ENCODE assay signal across 8 cellular contexts in the genomic region with DNA sequence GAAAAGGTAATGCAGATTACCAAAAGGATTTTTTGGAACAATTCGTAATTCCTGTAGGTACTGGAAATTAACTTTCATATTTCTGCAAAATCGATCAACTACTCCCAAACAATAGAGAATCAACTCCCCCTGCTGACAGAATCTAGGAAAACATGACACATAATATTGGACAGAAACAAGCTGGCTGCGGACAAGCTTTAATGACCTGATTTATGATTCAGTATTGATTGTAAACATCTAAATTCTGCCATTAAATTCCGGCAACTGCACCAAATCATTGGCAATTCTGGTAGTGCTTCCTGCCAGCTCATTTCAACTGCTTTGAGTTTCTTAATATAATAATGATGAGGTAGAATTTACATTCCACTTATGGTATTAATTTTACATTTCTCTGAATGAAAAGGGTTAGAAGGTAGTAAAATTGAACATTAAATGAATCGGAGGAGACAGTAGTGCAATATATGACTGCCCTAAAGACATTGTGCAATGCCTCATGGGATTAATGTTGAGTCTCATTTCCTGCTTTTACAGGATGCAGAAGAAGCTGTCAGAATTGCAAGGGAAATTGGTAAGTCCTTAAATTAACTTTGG.
DNase-seq lines count a peak whose midpoint lies in the region; ATAC-seq, FAIRE-seq and TF ChIP-seq lines count a peak whose summit lies in the region.

No MANE protein-coding gene starts in this region.

- intact Hi-C loops in kidney (cut with DNase I) (loop anchor here (10.0 kb wide), 1 partner anchor 321 kb away; no protein-coding TSS in a partner anchor), upper lobe of right lung (cut with DNase I) (no loop called here)
- intact Hi-C loops in activated T-helper 2 cell treated with anti-CD3 and anti-CD28 coated beads, Interferon-gamma antibody, Interleukin-2, Interleukin-4, amounts not matched to agents 10 μg/mL and 5 μg/mL and 100 μg/mL, durations not matched to agents 14 hours and 24 hours and 36 hours (cut with micrococcal nuclease), result loop anchor here (2.0 to 10.0 kb wide), 5 partner anchors 151 to 579 kb away; a partner anchor contains a TSS

- H3K4me3 Mint-ChIP-seq in activated T-helper 2 cell treated with anti-CD3 and anti-CD28 coated beads, Interferon-gamma antibody, Interleukin-2, Interleukin-4, amounts not matched to agents 10 μg/mL and 5 μg/mL and 100 μg/mL, durations not matched to agents 14 hours and 24 hours and 36 hours (ENCODE audit: low read depth), result no peak overlapping the region

- TF ChIP-seq CTCF in D721Med (IDR thresholded peaks at IDR 0.05; ENCODE audit: insufficient read depth, missing control alignments), result peak; percentile 76
- peak; percentile 50 for TF ChIP-seq CTCF in astrocyte of the cerebellum (IDR thresholded peaks at IDR 0.05; ENCODE audit: low read depth, low read length, missing control alignments)
- TF ChIP-seq CTCF in kidney (IDR thresholded peaks at IDR 0.05; ENCODE audit: borderline replicate concordance, extremely low read depth, insufficient read depth), result peak; percentile 34
- TF ChIP-seq CTCF in upper lobe of right lung (IDR thresholded peaks at IDR 0.05), result peak; percentile 62

- H3K4me1 ChIP-seq in kidney (ENCODE audit: control insufficient read depth in 1 of 2, insufficient read depth in 1 of 2, low read depth in 1 of 2, low read length in 2 of 2) (peaks cover 0 to 29% of the 10 kb centered on the region in 2 donors), upper lobe of right lung (peaks cover 4% of the 10 kb centered on the region)

- ATAC-seq in upper lobe of right lung, result peak; percentile 41
- ATAC-seq in activated CD4-positive, CD25-positive, alpha-beta regulatory T cell treated with anti-CD3 and anti-CD28 coated beads, Interleukin-2, amount 50 U/mL, for 24 hours, result no peak

- H3K27ac ChIP-seq in kidney (ENCODE audit: low read depth in 2 of 2, low read length in 2 of 2), result no peak overlapping the region
- no peak overlapping the region for H3K27ac ChIP-seq in upper lobe of right lung

- H3K4me3 ChIP-seq in astrocyte of the cerebellum (ENCODE audit: low read depth, low read length) (no peak overlapping the region), kidney (ENCODE audit: low read length in 2 of 2) (peak overlapping the region in 1 of 2 donors; percentile 30), upper lobe of right lung (no peak overlapping the region)

- H3K9me3 Mint-ChIP-seq in activated T-helper 2 cell treated with anti-CD3 and anti-CD28 coated beads, Interferon-gamma antibody, Interleukin-2, Interleukin-4, amounts not matched to agents 10 μg/mL and 5 μg/mL and 100 μg/mL, durations not matched to agents 14 hours and 24 hours and 36 hours, result no peaks in the 10 kb centered on the region

- H3K27me3 Mint-ChIP-seq in activated T-helper 2 cell treated with anti-CD3 and anti-CD28 coated beads, Interferon-gamma antibody, Interleukin-2, Interleukin-4, amounts not matched to agents 10 μg/mL and 5 μg/mL and 100 μg/mL, durations not matched to agents 14 hours and 24 hours and 36 hours (ENCODE audit: low read depth), result peaks cover 19% of the 10 kb centered on the region

- H3K4me1 Mint-ChIP-seq in activated T-helper 2 cell treated with anti-CD3 and anti-CD28 coated beads, Interferon-gamma antibody, Interleukin-2, Interleukin-4, amounts not matched to agents 10 μg/mL and 5 μg/mL and 100 μg/mL, durations not matched to agents 14 hours and 24 hours and 36 hours (ENCODE audit: low read depth), result peaks cover 4% of the 10 kb centered on the region

- in situ Hi-C loops in astrocyte of the cerebellum (cut with HindIII; ENCODE audit: low sequenced_read_pairs), result loop anchor here (25.0 kb wide), 2 partner anchors 248 to 573 kb away; a partner anchor contains a TSS

- no peaks in the 10 kb centered on the region for H3K36me3 Mint-ChIP-seq in activated T-helper 2 cell treated with anti-CD3 and anti-CD28 coated beads, Interferon-gamma antibody, Interleukin-2, Interleukin-4, amounts not matched to agents 10 μg/mL and 5 μg/mL and 100 μg/mL, durations not matched to agents 14 hours and 24 hours and 36 hours (ENCODE audit: low read depth)

- DNase-seq in D721Med (ENCODE audit: insufficient read length, low spot score) (no peak), H4 (ENCODE audit: low spot score) (peak; percentile 10), NCI-H2227 (lab: John Stamatoyannopoulos, UW; ENCODE audit: unreplicated experiment) (peak; percentile 52), astrocyte of the cerebellum (ENCODE audit: low read depth) (peak; percentile 50), kidney (no peak), upper lobe of right lung (no peak)
- no peak for DNase-seq in activated T-helper 2 cell treated with anti-CD3 and anti-CD28 coated beads, Interferon-gamma antibody, Interleukin-2, Interleukin-4, amounts not matched to agents 10 μg/mL and 5 μg/mL and 100 μg/mL, durations not matched to agents 14 hours and 24 hours and 36 hours (ENCODE audit: low spot score)

- no peaks in the 10 kb centered on the region for H3K9me3 ChIP-seq in kidney (ENCODE audit: control insufficient read depth in 1 of 2, low read length in 2 of 2)
- no peaks in the 10 kb centered on the region for H3K9me3 ChIP-seq in upper lobe of right lung

- H3K27me3 ChIP-seq in upper lobe of right lung, result no peaks in the 10 kb centered on the region

- no peak overlapping the region for H3K27ac Mint-ChIP-seq in activated T-helper 2 cell treated with anti-CD3 and anti-CD28 coated beads, Interferon-gamma antibody, Interleukin-2, Interleukin-4, amounts not matched to agents 10 μg/mL and 5 μg/mL and 100 μg/mL, durations not matched to agents 14 hours and 24 hours and 36 hours

- no peaks in the 10 kb centered on the region for H3K36me3 ChIP-seq in kidney (ENCODE audit: control insufficient read depth in 1 of 2, insufficient read depth in 2 of 2, low read length in 2 of 2)
- H3K36me3 ChIP-seq in upper lobe of right lung, result no peaks in the 10 kb centered on the region

- H3K9ac ChIP-seq in kidney (ENCODE audit: low read length in 2 of 2), result no peak overlapping the region

- peak; percentile 71 for FAIRE-seq in D721Med (lab: Jason Lieb, UNC)
- peak; percentile 90 for FAIRE-seq in kidney (lab: Jason Lieb, UNC)

Comparison
In these comparisons a context has a peak if more than half of its experiments do, and no peak if none do; other contexts are left out.
1. DNase-seq: peak in H4 (single experiment), NCI-H2227 (single experiment) and astrocyte of the cerebellum (single experiment); none in D721Med (single experiment), kidney (single experiment), upper lobe of right lung (single experiment) and activated T-helper 2 cell treated with anti-CD3 and anti-CD28 coated beads, Interferon-gamma antibody, Interleukin-2, Interleukin-4, amounts not matched to agents 10 μg/mL and 5 μg/mL and 100 μg/mL, durations not matched to agents 14 hours and 24 hours and 36 hours (single experiment).
2. Peak in every context shown above with its lines, with median percentiles within 50 percentile points of each other: CTCF ChIP-seq.